ENCODE assay signal across 9 cellular contexts in the genomic region with DNA sequence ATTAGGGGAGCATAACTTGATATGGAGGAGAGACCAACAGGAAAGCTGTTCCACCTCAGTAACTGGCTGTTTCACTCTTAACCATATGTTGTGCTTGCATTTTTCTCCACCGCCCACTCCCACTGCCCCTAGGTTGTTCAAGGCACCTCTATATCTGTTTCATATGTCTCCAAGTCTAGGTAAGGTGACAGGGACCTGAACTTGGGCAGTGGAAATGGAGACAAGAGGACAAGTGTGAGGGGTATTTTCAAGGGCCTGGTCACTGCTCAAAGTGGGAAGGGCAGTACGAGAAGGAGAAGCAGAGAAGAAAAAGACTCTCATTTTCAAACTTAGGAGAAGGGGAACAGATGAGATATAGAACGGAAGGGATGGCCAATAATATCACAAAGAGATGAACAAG. TPM values are rescaled to one million over a fixed set of nuclear protein-coding genes. Genes with fewer than 3 reads are reported as not detected.
A peak's percentile ranks its signal among the peaks of the same experiment; 100 is the strongest.
DNase-seq lines count a peak whose midpoint lies in the region; ATAC-seq and TF ChIP-seq lines count a peak whose summit lies in the region.
"Had no signal": no experiment of that assay in that cellular context is flagged by ENCODE, and none has a peak within 500 bp of the region (broad histone marks: within the 10 kb centered on the region; RNA-seq: fewer than 3 reads in every experiment).

No MANE protein-coding gene starts in this region.

- H3K4me1 Mint-ChIP-seq in activated CD8-positive, alpha-beta T cell treated with anti-CD3 and anti-CD28 coated beads for 36 hours (ENCODE audit: low read depth) = peaks cover 15% of the 10 kb centered on the region
- peaks cover 25% of the 10 kb centered on the region for H3K4me1 Mint-ChIP-seq in activated CD8-positive, alpha-beta T cell treated with anti-CD3 and anti-CD28 coated beads, Interleukin-2, amount 10 ng/mL, durations not matched to agents 7 days and 5 days (ENCODE audit: low read depth)
- H3K4me1 Mint-ChIP-seq in stimulated activated naive B cell treated with anti-CD40 and anti-IgM and Interleukin-4, amounts not matched to agents 10 μg/mL and 1 μg/mL and 100 μg/mL, for 72 hours = peaks cover 6 to 21% of the 10 kb centered on the region in 2 donors

- no peak for ATAC-seq in activated CD8-positive, alpha-beta T cell treated with anti-CD3 and anti-CD28 coated beads for 36 hours
- no peak for ATAC-seq in activated CD8-positive, alpha-beta T cell treated with anti-CD3 and anti-CD28 coated beads, Interleukin-2, amount 10 ng/mL, durations not matched to agents 7 days and 5 days
- no peak for ATAC-seq in stimulated activated naive B cell treated with anti-CD40 and anti-IgM and Interleukin-4, amounts not matched to agents 10 μg/mL and 1 μg/mL and 100 μg/mL, for 72 hours (replicated peaks)
- ATAC-seq in HG03196 (IDR thresholded peaks at IDR 0.05; ENCODE audit: unreplicated experiment) (no peak), HG02642 (IDR thresholded peaks at IDR 0.05; ENCODE audit: poor library complexity, unreplicated experiment) (no peak), HG03521 (IDR thresholded peaks at IDR 0.05; ENCODE audit: unreplicated experiment) (no peak)
- ATAC-seq: WTC11 had no signal

- POLR2A ChIA-PET in activated CD8-positive, alpha-beta T cell treated with anti-CD3 and anti-CD28 coated beads for 36 hours (lab: Charles Lee) = interaction anchor here (0.7 to 3.5 kb wide), 13 partner anchors 9 to 106 kb away, joined by 3 to 49 read pairs (median 4); no protein-coding TSS in a partner anchor
- POLR2A ChIA-PET in activated CD8-positive, alpha-beta T cell treated with anti-CD3 and anti-CD28 coated beads, Interleukin-2, amount 10 ng/mL, durations not matched to agents 7 days and 5 days (lab: Charles Lee) = interaction anchor here (1.0 to 1.6 kb wide), 9 partner anchors 8 to 276 kb away, joined by 3 to 64 read pairs (median 5); no protein-coding TSS in a partner anchor

- H3K36me3 ChIP-seq in HUES6 (ENCODE audit: control insufficient read depth, insufficient read depth, low read length) = no peaks in the 10 kb centered on the region; the same call in 1 of the 2 replicates

- H3K4me3 Mint-ChIP-seq in activated CD8-positive, alpha-beta T cell treated with anti-CD3 and anti-CD28 coated beads for 36 hours = no peak overlapping the region
- no peak overlapping the region for H3K4me3 Mint-ChIP-seq in activated CD8-positive, alpha-beta T cell treated with anti-CD3 and anti-CD28 coated beads, Interleukin-2, amount 10 ng/mL, durations not matched to agents 7 days and 5 days
- no peak overlapping the region for H3K4me3 Mint-ChIP-seq in stimulated activated naive B cell treated with anti-CD40 and anti-IgM and Interleukin-4, amounts not matched to agents 10 μg/mL and 1 μg/mL and 100 μg/mL, for 72 hours
- H3K4me3 Mint-ChIP-seq: WTC11 had no signal

- peaks cover 24% of the 10 kb centered on the region for H3K36me3 Mint-ChIP-seq in activated CD8-positive, alpha-beta T cell treated with anti-CD3 and anti-CD28 coated beads for 36 hours (ENCODE audit: low read depth)
- H3K36me3 Mint-ChIP-seq in activated CD8-positive, alpha-beta T cell treated with anti-CD3 and anti-CD28 coated beads, Interleukin-2, amount 10 ng/mL, durations not matched to agents 7 days and 5 days (ENCODE audit: low read depth) = peaks cover 31% of the 10 kb centered on the region
- H3K36me3 Mint-ChIP-seq in stimulated activated naive B cell treated with anti-CD40 and anti-IgM and Interleukin-4, amounts not matched to agents 10 μg/mL and 1 μg/mL and 100 μg/mL, for 72 hours = peaks cover 14 to 19% of the 10 kb centered on the region in 2 donors

- H3K4me1 ChIP-seq in HUES6 (ENCODE audit: control insufficient read depth, insufficient read depth, low read length) = peaks cover 59% of the 10 kb centered on the region

- no peaks in the 10 kb centered on the region for H3K9me3 Mint-ChIP-seq in activated CD8-positive, alpha-beta T cell treated with anti-CD3 and anti-CD28 coated beads for 36 hours
- H3K9me3 Mint-ChIP-seq in activated CD8-positive, alpha-beta T cell treated with anti-CD3 and anti-CD28 coated beads, Interleukin-2, amount 10 ng/mL, durations not matched to agents 7 days and 5 days (ENCODE audit: insufficient read depth) = no peaks in the 10 kb centered on the region
- no peaks in the 10 kb centered on the region for H3K9me3 Mint-ChIP-seq in stimulated activated naive B cell treated with anti-CD40 and anti-IgM and Interleukin-4, amounts not matched to agents 10 μg/mL and 1 μg/mL and 100 μg/mL, for 72 hours
- H3K9me3 Mint-ChIP-seq: WTC11 had no signal

- no peak for TF ChIP-seq CTCF in activated CD8-positive, alpha-beta T cell treated with anti-CD3 and anti-CD28 coated beads for 36 hours (IDR thresholded peaks at IDR 0.05)

- H3K27ac ChIP-seq in HUES6 (ENCODE audit: low read depth, low read length) = no peak overlapping the region
- peak overlapping the region; percentile 97 for H3K27ac ChIP-seq in epithelial cell of prostate

- DNase-seq in activated CD8-positive, alpha-beta T cell treated with anti-CD3 and anti-CD28 coated beads for 36 hours = peak; percentile 60
- no peak for DNase-seq in activated CD8-positive, alpha-beta T cell treated with anti-CD3 and anti-CD28 coated beads, Interleukin-2, amount 10 ng/mL, durations not matched to agents 7 days and 5 days
- DNase-seq in epithelial cell of prostate (ENCODE audit: low read depth, low spot score) = no peak
- DNase-seq in stimulated activated naive B cell treated with anti-CD40 and anti-IgM and Interleukin-4, amounts not matched to agents 10 μg/mL and 1 μg/mL and 100 μg/mL, for 72 hours = peak; percentile 13

- H3K9me3 ChIP-seq in HUES6 (ENCODE audit: control insufficient read depth, insufficient read depth, low read depth, low read length) = no peaks in the 10 kb centered on the region

- H3K9ac ChIP-seq in HUES6 (ENCODE audit: low read length) = peak overlapping the region; percentile 94

- no peak overlapping the region for H3K27ac Mint-ChIP-seq in activated CD8-positive, alpha-beta T cell treated with anti-CD3 and anti-CD28 coated beads for 36 hours
- H3K27ac Mint-ChIP-seq in activated CD8-positive, alpha-beta T cell treated with anti-CD3 and anti-CD28 coated beads, Interleukin-2, amount 10 ng/mL, durations not matched to agents 7 days and 5 days = no peak overlapping the region
- H3K27ac Mint-ChIP-seq in stimulated activated naive B cell treated with anti-CD40 and anti-IgM and Interleukin-4, amounts not matched to agents 10 μg/mL and 1 μg/mL and 100 μg/mL, for 72 hours = no peak overlapping the region
- H3K27ac Mint-ChIP-seq: WTC11 had no signal

- no peaks in the 10 kb centered on the region for H3K27me3 Mint-ChIP-seq in activated CD8-positive, alpha-beta T cell treated with anti-CD3 and anti-CD28 coated beads for 36 hours
- H3K27me3 Mint-ChIP-seq in activated CD8-positive, alpha-beta T cell treated with anti-CD3 and anti-CD28 coated beads, Interleukin-2, amount 10 ng/mL, durations not matched to agents 7 days and 5 days (ENCODE audit: low read depth) = no peaks in the 10 kb centered on the region
- H3K27me3 Mint-ChIP-seq in stimulated activated naive B cell treated with anti-CD40 and anti-IgM and Interleukin-4, amounts not matched to agents 10 μg/mL and 1 μg/mL and 100 μg/mL, for 72 hours = no peaks in the 10 kb centered on the region

- H3K4me3 ChIP-seq in HUES6 (ENCODE audit: low read depth, low read length) = peak overlapping the region; percentile 86

- intact Hi-C loops in activated CD8-positive, alpha-beta T cell treated with anti-CD3 and anti-CD28 coated beads for 36 hours (cut with micrococcal nuclease) = loop anchor here (2.0 to 5.0 kb wide), 3 partner anchors 47 to 107 kb away; a partner anchor contains a TSS

- H3K27me3 ChIP-seq in HUES6 (ENCODE audit: control insufficient read depth, insufficient read depth, low read length) = no peaks in the 10 kb centered on the region

- CTCF ChIA-PET in activated CD8-positive, alpha-beta T cell treated with anti-CD3 and anti-CD28 coated beads for 36 hours (lab: Charles Lee) = interaction anchor here (1.8 kb wide), 1 partner anchor 49 kb away, joined by 11 read pairs; no protein-coding TSS in a partner anchor
- CTCF ChIA-PET in activated CD8-positive, alpha-beta T cell treated with anti-CD3 and anti-CD28 coated beads, Interleukin-2, amount 10 ng/mL, durations not matched to agents 7 days and 5 days (lab: Charles Lee) = interaction anchor here (0.9 to 1.4 kb wide), 3 partner anchors 48 to 275 kb away, joined by 3 to 5 read pairs (median 3); no protein-coding TSS in a partner anchor

RNA-seq across cellular contexts. Expression of a gene that starts 3.1 kb away (rescaled TPM):
- 100 to 1,000 TPM; 167 to 168 TPM for total RNA-seq in activated CD8-positive, alpha-beta T cell treated with anti-CD3 and anti-CD28 coated beads for 36 hours
- total RNA-seq in activated CD8-positive, alpha-beta T cell treated with anti-CD3 and anti-CD28 coated beads, Interleukin-2, amount 10 ng/mL, durations not matched to agents 7 days and 5 days = 100 to 1,000 TPM; 162 to 168 TPM

Comparison
In these comparisons a context has a peak if more than half of its experiments do, and no peak if none do; other contexts are left out.
1. DNase-seq: peak in activated CD8-positive, alpha-beta T cell treated with anti-CD3 and anti-CD28 coated beads for 36 hours (single experiment) and stimulated activated naive B cell treated with anti-CD40 and anti-IgM and Interleukin-4, amounts not matched to agents 10 μg/mL and 1 μg/mL and 100 μg/mL, for 72 hours (single experiment); none in activated CD8-positive, alpha-beta T cell treated with anti-CD3 and anti-CD28 coated beads, Interleukin-2, amount 10 ng/mL, durations not matched to agents 7 days and 5 days (single experiment) and epithelial cell of prostate (single experiment).